Comparison of ENCODE assay signal across 1 cellular context in genomic region chr7:36188923-36189322, GRCh38.
TF ChIP-seq lines count a peak whose summit lies in the region.

No MANE protein-coding gene starts in this region.

TF ChIP-seq in IMR-90, 13 proteins besides CTCF, POLR2A, EP300 and RAD21 (continued from another document):
- TF ChIP-seq USF2 (IDR thresholded peaks at IDR 0.05; ENCODE audit: low read depth, low read length) (no peak), MXI1 (IDR thresholded peaks at IDR 0.05; ENCODE audit: borderline replicate concordance, low read depth, low read length) (no peak), FOS (IDR thresholded peaks at IDR 0.05; ENCODE audit: low read depth, low read length) (no peak), BHLHE40 (IDR thresholded peaks at IDR 0.05; ENCODE audit: low read depth, low read length) (no peak), CHD1 (IDR thresholded peaks at IDR 0.05; ENCODE audit: low read depth, low read length) (no peak), SMC3 (IDR thresholded peaks at IDR 0.05; ENCODE audit: low read depth, low read length) (no peak), RCOR1 (IDR thresholded peaks at IDR 0.05; ENCODE audit: insufficient replicate concordance, low read length) (no peak)
- TF ChIP-seq, protein P1, sequence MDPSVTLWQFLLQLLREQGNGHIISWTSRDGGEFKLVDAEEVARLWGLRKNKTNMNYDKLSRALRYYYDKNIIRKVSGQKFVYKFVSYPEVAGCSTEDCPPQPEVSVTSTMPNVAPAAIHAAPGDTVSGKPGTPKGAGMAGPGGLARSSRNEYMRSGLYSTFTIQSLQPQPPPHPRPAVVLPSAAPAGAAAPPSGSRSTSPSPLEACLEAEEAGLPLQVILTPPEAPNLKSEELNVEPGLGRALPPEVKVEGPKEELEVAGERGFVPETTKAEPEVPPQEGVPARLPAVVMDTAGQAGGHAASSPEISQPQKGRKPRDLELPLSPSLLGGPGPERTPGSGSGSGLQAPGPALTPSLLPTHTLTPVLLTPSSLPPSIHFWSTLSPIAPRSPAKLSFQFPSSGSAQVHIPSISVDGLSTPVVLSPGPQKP (IDR thresholded peaks at IDR 0.05; ENCODE audit: borderline replicate concordance, low read depth, low read length): no peak
TF ChIP-seq in IMR-90: peak in this region for 0.
